In the genomic region with DNA sequence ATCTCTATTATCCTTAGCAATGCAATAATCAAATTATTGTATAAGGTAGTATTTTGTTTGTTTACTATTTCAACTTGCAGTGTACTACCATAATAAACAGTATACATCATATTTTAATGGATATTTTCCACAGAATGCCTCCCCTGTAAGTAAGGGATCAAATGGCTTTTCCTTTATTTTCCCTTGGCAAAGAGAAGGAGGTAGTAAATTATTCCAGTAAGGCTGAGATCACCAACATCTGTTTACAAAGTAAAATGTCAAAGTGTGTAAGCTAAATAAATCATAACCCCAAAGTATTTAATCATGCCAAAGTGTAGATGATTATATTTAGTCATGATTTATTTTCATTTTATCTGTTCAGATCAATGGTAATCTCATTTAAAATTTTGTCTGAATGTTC, we compare ENCODE assay signal across 10 cellular contexts.
"Had no signal": no experiment of that assay in that cellular context is flagged by ENCODE, and none has a peak within 500 bp of the region (broad histone marks: within the 10 kb centered on the region; RNA-seq: fewer than 3 reads in every experiment).

No MANE protein-coding gene starts in this region.

- H3K27ac Mint-ChIP-seq: HFFc6, IgD-negative memory B cell had no signal

- H3K4me3 Mint-ChIP-seq: HFFc6, IgD-negative memory B cell had no signal

- ATAC-seq: HCT116, HepG2 had no signal

- H3K4me3 ChIP-seq: GM23248, HAP-1 had no signal

- H3K36me3 ChIP-seq: HAP-1 had no signal

- H3K27ac ChIP-seq: GM23248, HL-60 had no signal

- H3K9ac ChIP-seq: GM23248 had no signal

- DNase-seq: GM23248, GOT3, H7, HFFc6, KBM-7 had no signal

- H2AFZ ChIP-seq: GM23248 had no signal

- H3K36me3 Mint-ChIP-seq: IgD-negative memory B cell had no signal

- H3K27me3 Mint-ChIP-seq: IgD-negative memory B cell had no signal

- H3K9me3 ChIP-seq: HAP-1 had no signal

- H3K4me1 ChIP-seq: HAP-1 had no signal

- H3K4me1 Mint-ChIP-seq: IgD-negative memory B cell had no signal
